In genomic region chr17:75013077-75013391, GRCh38 we compare ENCODE assay signal across 8 cellular contexts. TPM values are rescaled to one million over a fixed set of nuclear protein-coding genes. Genes with fewer than 3 reads are reported as not detected.
DNase-seq lines count a peak whose midpoint lies in the region; ATAC-seq and TF ChIP-seq lines count a peak whose summit lies in the region.

No MANE protein-coding gene starts in this region.

- peak overlapping the region; percentile 86 for H3K4me2 ChIP-seq in OCI-LY7 (ENCODE audit: low read length)

- H3K4me3 Mint-ChIP-seq in CD8-positive, alpha-beta memory T cell = peak overlapping the region; percentile 92 to 99 (median 95)

- peaks cover 15% of the 10 kb centered on the region for H3K4me1 ChIP-seq in CD8-positive, alpha-beta memory T cell (ENCODE audit: insufficient read depth, low read length)
- H3K4me1 ChIP-seq in OCI-LY7 (ENCODE audit: insufficient read depth, low read length, poor library complexity, severe bottlenecking) (peaks cover 16% of the 10 kb centered on the region), ovary (ENCODE audit: insufficient read depth) (peaks cover 1% of the 10 kb centered on the region)

- no peaks in the 10 kb centered on the region for H3K27me3 ChIP-seq in CD8-positive, alpha-beta memory T cell (ENCODE audit: insufficient read depth, low read length, poor library complexity, severe bottlenecking)
- H3K27me3 ChIP-seq in ovary = no peaks in the 10 kb centered on the region

- H3K27ac Mint-ChIP-seq in CD8-positive, alpha-beta memory T cell = peak overlapping the region; percentile 81 to 96 (median 92)

- no TSS peak for BruUV-seq in OCI-LY7 (replicated peaks; lab: Mats Ljungman, UMichigan)

- no peak for ATAC-seq in HG02798 (IDR thresholded peaks at IDR 0.05; ENCODE audit: poor library complexity, unreplicated experiment)

- TF ChIP-seq CTCF in OCI-LY7 (conservative IDR thresholded peaks at IDR 0.05; ENCODE audit: low read length) (no peak), epithelial cell of esophagus (IDR thresholded peaks at IDR 0.05; ENCODE audit: insufficient read depth, low read depth, low read length, missing control alignments) (no peak), ovary (IDR thresholded peaks at IDR 0.05) (no peak)

- peak overlapping the region; percentile 73 for H3K27ac ChIP-seq in CD8-positive, alpha-beta memory T cell (ENCODE audit: low read depth, low read length)
- H3K27ac ChIP-seq in OCI-LY7 (ENCODE audit: low read depth, low read length, poor library complexity, severe bottlenecking) (peak overlapping the region; percentile 54), ovary (peak overlapping the region; percentile 77 to 79)

- no peaks in the 10 kb centered on the region for H4K20me1 ChIP-seq in OCI-LY7 (ENCODE audit: insufficient read depth, low read length)

- intact Hi-C loops in OCI-LY7 (cut with micrococcal nuclease; ENCODE audit: unreplicated experiment) = loop anchor here (1.0 to 5.0 kb wide), 2 partner anchors 34 to 94 kb away; partner anchors contain the start of genes ARMC7 and KCTD2
- intact Hi-C loops in ovary (cut with DNase I) = loop anchor here in 1 of 4 donors (10.0 kb wide), 1 partner anchor 48 kb away; no protein-coding TSS in a partner anchor

- peaks cover 4% of the 10 kb centered on the region for H3K36me3 ChIP-seq in CD8-positive, alpha-beta memory T cell (ENCODE audit: insufficient read depth, low read length)
- H3K36me3 ChIP-seq in OCI-LY7 (ENCODE audit: insufficient read depth, low read length) (peaks cover 20% of the 10 kb centered on the region), ovary (no peaks in the 10 kb centered on the region)

- no peaks in the 10 kb centered on the region for H3K9me2 ChIP-seq in OCI-LY7 (ENCODE audit: insufficient read depth, low read length)

- peak overlapping the region; percentile 90; the same call in 1 of the 2 replicates for H2AFZ ChIP-seq in OCI-LY7 (ENCODE audit: low read length)

- no peaks in the 10 kb centered on the region for H3K9me3 ChIP-seq in CD8-positive, alpha-beta memory T cell (ENCODE audit: low read length)
- H3K9me3 ChIP-seq in OCI-LY7 (ENCODE audit: low read length) (no peaks in the 10 kb centered on the region), ovary (no peaks in the 10 kb centered on the region)

- H3K27me3 Mint-ChIP-seq in CD8-positive, alpha-beta memory T cell = no peaks in the 10 kb centered on the region

- no peaks in the 10 kb centered on the region for H3K9me3 Mint-ChIP-seq in CD8-positive, alpha-beta memory T cell

- POLR2A ChIA-PET in CD8-positive, alpha-beta memory T cell (lab: Charles Lee) = interaction anchor here (0.9 to 2.2 kb wide), 3 partner anchors 22 to 51 kb away, joined by 3 to 13 read pairs (median 3); no protein-coding TSS in a partner anchor
- POLR2A ChIA-PET in OCI-LY7 (lab: Charles Lee) = interaction anchor here (0.6 to 3.4 kb wide), 23 partner anchors 9 to 529 kb away, joined by 3 to 27 read pairs (median 5); partner anchors contain the start of genes ATP5PD, FDXR, HID1 and KCTD2

- peak overlapping the region; percentile 90 for H3K4me3 ChIP-seq in CD8-positive, alpha-beta memory T cell (ENCODE audit: low read length)
- H3K4me3 ChIP-seq in OCI-LY7 (ENCODE audit: low read depth, low read length, poor library complexity, severe bottlenecking) = peak overlapping the region; percentile 73
- H3K4me3 ChIP-seq in epithelial cell of esophagus (ENCODE audit: low read length) = peak overlapping the region; percentile 89
- H3K4me3 ChIP-seq in ovary = peak overlapping the region; percentile 87

- peaks cover 0 to 29% (median 9%) of the 10 kb centered on the region in 3 donors for H3K36me3 Mint-ChIP-seq in CD8-positive, alpha-beta memory T cell

- peaks cover 21% of the 10 kb centered on the region for H3K79me2 ChIP-seq in OCI-LY7 (ENCODE audit: insufficient read depth, low read depth, low read length)

- no peak for TF ChIP-seq EP300 in ovary (IDR thresholded peaks at IDR 0.05)

- WGBS in ovary, 3 donors = 0% methylated on average over 10 of the region's 10 CpGs

- TF ChIP-seq POLR2A in ovary (IDR thresholded peaks at IDR 0.05) = no peak

- CTCF ChIA-PET in CD8-positive, alpha-beta memory T cell (lab: Charles Lee) = interaction anchor here (0.7 to 4.0 kb wide), 26 partner anchors 10 to 258 kb away, joined by 3 to 48 read pairs (median 4); partner anchors contain the start of genes CDR2L, HID1 and MIF4GD
- CTCF ChIA-PET in OCI-LY7 (lab: Charles Lee; ENCODE audit: unreplicated experiment) = interaction anchor here (0.7 to 3.2 kb wide), 9 partner anchors 11 to 192 kb away, joined by 3 to 26 read pairs (median 3); partner anchors contain the start of genes ATP5PD and KCTD2

- DNase-seq in CD8-positive, alpha-beta memory T cell = no peak
- DNase-seq in OCI-LY7 (ENCODE audit: low spot score) = no peak
- DNase-seq in epithelial cell of esophagus (ENCODE audit: low read depth) = no peak
- no peak for DNase-seq in ovary
- DNase-seq in HuH-7 (ENCODE audit: low spot score) = no peak
- DNase-seq in cortex of kidney (lab: John Stamatoyannopoulos, UW) = no peak
- no peak for DNase-seq in AG08395 (ENCODE audit: low spot score)

- peaks cover 28 to 44% (median 35%) of the 10 kb centered on the region in 3 donors for H3K4me1 Mint-ChIP-seq in CD8-positive, alpha-beta memory T cell

RNA-seq across cellular contexts. Expression of gene MRPL58, which starts 0.6 kb away (rescaled TPM):
- 10 to 100 TPM; 65.5 to 68.8 TPM for total RNA-seq in CD8-positive, alpha-beta memory T cell
- 48.0 TPM for polyA plus RNA-seq in CD8-positive, alpha-beta memory T cell
- 79.8 and 84.2 TPM in 2 replicates for total RNA-seq in OCI-LY7 (2014; rRNA removed; shearing (Covaris generic))
- total RNA-seq in OCI-LY7 (2022) (70.7 and 75.3 TPM in 2 replicates), ovary (10 to 100 TPM; 17.9 to 40.6 (median 22.0) TPM)
- polyA plus RNA-seq in ovary = 10 to 100 TPM; 24.3 to 39.7 TPM

RNA-seq across cellular contexts. Expression of gene CDR2L, which starts 25.6 kb away (rescaled TPM):
- 1 to 10 TPM; 1.5 to 1.7 TPM for total RNA-seq in CD8-positive, alpha-beta memory T cell
- polyA plus RNA-seq in CD8-positive, alpha-beta memory T cell = 0.06 TPM
- 0.10 and 0.79 TPM in 2 replicates for total RNA-seq in OCI-LY7 (2014; rRNA removed; shearing (Covaris generic))
- total RNA-seq in OCI-LY7 (2022) (0.49 and 0.74 TPM in 2 replicates), ovary (10 to 100 TPM in 1 of 7 donors, 1 to 10 TPM in 6; 4.5 to 19.2 (median 5.8) TPM)
- polyA plus RNA-seq in ovary = 1 to 10 TPM; 2.1 to 3.3 TPM

RNA-seq across cellular contexts. Expression of gene ATP5PD, which starts 33.7 kb away (rescaled TPM):
- total RNA-seq in CD8-positive, alpha-beta memory T cell = 100 to 1,000 TPM; 179 to 198 TPM
- polyA plus RNA-seq in CD8-positive, alpha-beta memory T cell = 345 TPM
- total RNA-seq in OCI-LY7 (2014; rRNA removed; shearing (Covaris generic)) = 293 and 301 TPM in 2 replicates
- total RNA-seq in OCI-LY7 (2022) (314 and 317 TPM in 2 replicates), ovary (100 to 1,000 TPM; 137 to 226 (median 153) TPM)
- polyA plus RNA-seq in ovary = 100 to 1,000 TPM; 199 to 331 TPM

RNA-seq across cellular contexts. Expression of gene KCTD2, which starts 34.0 kb away (rescaled TPM):
- 10 to 100 TPM; 22.2 to 23.8 TPM for total RNA-seq in CD8-positive, alpha-beta memory T cell
- 8.0 TPM for polyA plus RNA-seq in CD8-positive, alpha-beta memory T cell
- total RNA-seq in OCI-LY7 (2014; rRNA removed; shearing (Covaris generic)) = 26.0 and 29.8 TPM in 2 replicates
- total RNA-seq in OCI-LY7 (2022) = 21.0 and 26.3 TPM in 2 replicates
- total RNA-seq in ovary = 10 to 100 TPM; 25.0 to 62.5 (median 50.2) TPM
- 10 to 100 TPM; 35.8 to 66.8 TPM for polyA plus RNA-seq in ovary

RNA-seq across cellular contexts. Expression of gene HID1, which starts 40.5 kb away (rescaled TPM):
- total RNA-seq in CD8-positive, alpha-beta memory T cell = 1 to 10 TPM in 1 of 2 experiments, under 1 TPM in 1; 0.91 to 2.3 TPM
- polyA plus RNA-seq in CD8-positive, alpha-beta memory T cell = 5.2 TPM
- 0.35 and 0.85 TPM in 2 replicates for total RNA-seq in OCI-LY7 (2014; rRNA removed; shearing (Covaris generic))
- total RNA-seq in OCI-LY7 (2022) (8.5 and 9.9 TPM in 2 replicates), ovary (10 to 100 TPM in 2 of 7 donors, 1 to 10 TPM in 5; 1.8 to 21.6 (median 5.2) TPM)
- polyA plus RNA-seq in ovary = 1 to 10 TPM; 4.1 to 7.2 TPM
